In the genomic region with DNA sequence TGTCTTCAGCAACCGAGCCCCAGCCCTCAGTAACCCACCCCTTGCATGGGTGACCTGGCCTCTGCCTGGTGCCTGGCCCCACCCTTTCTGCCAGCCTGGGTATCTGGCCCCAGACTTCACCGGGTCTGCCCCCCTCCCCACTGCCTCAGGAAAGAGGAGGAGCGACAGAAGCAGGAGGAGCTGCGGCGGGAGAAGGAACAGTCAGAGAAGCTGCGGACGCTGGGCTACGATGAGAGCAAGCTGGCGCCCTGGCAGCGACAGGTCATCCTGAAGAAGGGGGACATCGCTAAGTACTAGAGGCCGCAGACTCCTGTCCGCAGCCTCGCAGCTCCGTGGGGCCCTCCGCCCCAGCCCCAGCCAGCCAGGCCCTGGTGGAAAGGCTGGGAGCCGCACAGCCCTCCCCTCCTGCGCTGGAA, we compare ENCODE assay signal across 11 cellular contexts. TPM values are rescaled to one million over a fixed set of nuclear protein-coding genes. Genes with fewer than 3 reads are reported as not detected.
A peak's percentile ranks its signal among the peaks of the same experiment; 100 is the strongest.
DNase-seq lines count a peak whose midpoint lies in the region; ATAC-seq and TF ChIP-seq lines count a peak whose summit lies in the region.
"Had no signal": no experiment of that assay in that cellular context is flagged by ENCODE, and none has a peak within 500 bp of the region (broad histone marks: within the 10 kb centered on the region; RNA-seq: fewer than 3 reads in every experiment).

No MANE protein-coding gene starts in this region.

- POLR2A ChIA-PET in CD8-positive, alpha-beta T cell (lab: Charles Lee) = interaction anchor here (0.9 to 1.9 kb wide), 11 partner anchors 8 to 144 kb away, joined by 3 to 30 read pairs (median 4); partner anchors contain the start of genes ACOT7 and KLHL21

- ATAC-seq in CD8-positive, alpha-beta T cell = peak; percentile 37
- ATAC-seq in T-helper 17 cell (peak; percentile 52), natural killer cell (peak; percentile 18 to 32 (median 26))

- H3K9me3 Mint-ChIP-seq in CD8-positive, alpha-beta T cell = no peaks in the 10 kb centered on the region
- H3K9me3 Mint-ChIP-seq in activated naive CD8-positive, alpha-beta T cell treated with anti-CD3 and anti-CD28 coated beads for 36 hours = no peaks in the 10 kb centered on the region
- no peaks in the 10 kb centered on the region for H3K9me3 Mint-ChIP-seq in natural killer cell

- DNase-seq in CD8-positive, alpha-beta T cell = peak in 6 of 7 experiments; percentile 36 to 79 (median 69)
- DNase-seq in T-helper 17 cell (peak; percentile 55 to 72 (median 65)), natural killer cell (no peak), NAMALWA (ENCODE audit: low spot score) (no peak), NCI-H524 treated with DMSO at 0.1 percent for 48 hours (lab: John Stamatoyannopoulos, UW) (no peak), NCI-H774 (lab: John Stamatoyannopoulos, UW) (no peak), GM19240 (ENCODE audit: insufficient read length, low spot score) (no peak)
- no peak for DNase-seq in activated naive CD8-positive, alpha-beta T cell treated with anti-CD3 and anti-CD28 coated beads for 36 hours
- DNase-seq: NCI-H2227 treated with DMSO at 0.1 percent for 48 hours had no signal

- intact Hi-C loops in CD8-positive, alpha-beta T cell (cut with DNase I, micrococcal nuclease) = loop anchor here in 1 of 2 experiments (1.0 to 2.0 kb wide), 5 partner anchors 12 to 261 kb away; partner anchors contain the start of genes ACOT7, PLEKHG5 and RPL22
- intact Hi-C loops in natural killer cell (cut with micrococcal nuclease) = no loop called here

- peaks cover 38% of the 10 kb centered on the region for H3K36me3 Mint-ChIP-seq in CD8-positive, alpha-beta T cell
- H3K36me3 Mint-ChIP-seq in T-helper 17 cell (ENCODE audit: low read depth) = peaks cover 17% of the 10 kb centered on the region
- peaks cover 25% of the 10 kb centered on the region for H3K36me3 Mint-ChIP-seq in activated naive CD8-positive, alpha-beta T cell treated with anti-CD3 and anti-CD28 coated beads for 36 hours
- no peaks in the 10 kb centered on the region for H3K36me3 Mint-ChIP-seq in natural killer cell
- H3K36me3 Mint-ChIP-seq: CD14-positive monocyte, naive B cell had no signal

- peaks cover 22% of the 10 kb centered on the region for H3K36me3 ChIP-seq in CD8-positive, alpha-beta T cell (ENCODE audit: insufficient read depth, low read length)

- no peak for TF ChIP-seq CTCF in CD8-positive, alpha-beta T cell (IDR thresholded peaks at IDR 0.05)
- TF ChIP-seq CTCF in natural killer cell (IDR thresholded peaks at IDR 0.05) = no peak

- CTCF ChIA-PET in CD8-positive, alpha-beta T cell (lab: Charles Lee) = interaction anchor here (0.6 to 2.0 kb wide), 9 partner anchors 11 to 94 kb away, joined by 3 to 17 read pairs (median 4); partner anchors contain the start of genes NOL9 and TAS1R1

- H3K4me1 ChIP-seq in CD8-positive, alpha-beta T cell (ENCODE audit: insufficient read depth, low read length) = peaks cover 49% of the 10 kb centered on the region

- H3K27me3 ChIP-seq in CD8-positive, alpha-beta T cell (ENCODE audit: insufficient read depth, low read length) = no peaks in the 10 kb centered on the region

- peak overlapping the region; percentile 98 for H3K27ac Mint-ChIP-seq in CD8-positive, alpha-beta T cell
- peak overlapping the region; percentile 100 for H3K27ac Mint-ChIP-seq in T-helper 17 cell
- peak overlapping the region; percentile 72 for H3K27ac Mint-ChIP-seq in activated naive CD8-positive, alpha-beta T cell treated with anti-CD3 and anti-CD28 coated beads for 36 hours
- peak overlapping the region; percentile 81 to 94 for H3K27ac Mint-ChIP-seq in natural killer cell

- peaks cover 3% of the 10 kb centered on the region for H3K27me3 Mint-ChIP-seq in CD8-positive, alpha-beta T cell (ENCODE audit: low read depth)
- no peaks in the 10 kb centered on the region for H3K27me3 Mint-ChIP-seq in T-helper 17 cell
- H3K27me3 Mint-ChIP-seq in activated naive CD8-positive, alpha-beta T cell treated with anti-CD3 and anti-CD28 coated beads for 36 hours = peaks cover 16% of the 10 kb centered on the region
- H3K27me3 Mint-ChIP-seq in natural killer cell (ENCODE audit: low read depth in 2 of 2) = peaks cover 12 to 22% of the 10 kb centered on the region in 2 donors

- H3K27ac ChIP-seq in CD8-positive, alpha-beta T cell (ENCODE audit: low read depth, low read length) = peak overlapping the region; percentile 85

- peak overlapping the region; percentile 60 for H3K4me3 ChIP-seq in CD8-positive, alpha-beta T cell (ENCODE audit: low read depth, low read length)

- peaks cover 47% of the 10 kb centered on the region for H3K4me1 Mint-ChIP-seq in CD8-positive, alpha-beta T cell (ENCODE audit: low read depth)
- H3K4me1 Mint-ChIP-seq in T-helper 17 cell (peaks cover 45% of the 10 kb centered on the region), natural killer cell (peaks cover 19 to 31% of the 10 kb centered on the region in 2 donors)
- peaks cover 43% of the 10 kb centered on the region for H3K4me1 Mint-ChIP-seq in activated naive CD8-positive, alpha-beta T cell treated with anti-CD3 and anti-CD28 coated beads for 36 hours
- H3K4me1 Mint-ChIP-seq: CD14-positive monocyte had no signal

- no peaks in the 10 kb centered on the region for H3K9me3 ChIP-seq in CD8-positive, alpha-beta T cell (ENCODE audit: low read length)
- H3K9me3 ChIP-seq in T-helper 17 cell (ENCODE audit: control insufficient read depth, low read length, poor library complexity, severe bottlenecking) = no peaks in the 10 kb centered on the region

- peak overlapping the region; percentile 92 for H3K4me3 Mint-ChIP-seq in CD8-positive, alpha-beta T cell
- peak overlapping the region; percentile 99 for H3K4me3 Mint-ChIP-seq in T-helper 17 cell
- peak overlapping the region; percentile 56 for H3K4me3 Mint-ChIP-seq in activated naive CD8-positive, alpha-beta T cell treated with anti-CD3 and anti-CD28 coated beads for 36 hours
- peak overlapping the region; percentile 86 for H3K4me3 Mint-ChIP-seq in natural killer cell

RNA-seq across cellular contexts. Expression of gene TNFRSF25, which starts 6.1 kb away (rescaled TPM):
- 100 to 1,000 TPM; 178 to 185 TPM for total RNA-seq in CD8-positive, alpha-beta T cell
- total RNA-seq in T-helper 17 cell (100 to 1,000 TPM; 393 to 433 TPM), natural killer cell (10 to 100 TPM; 14.5 to 41.5 (median 19.9) TPM)
- total RNA-seq in activated naive CD8-positive, alpha-beta T cell treated with anti-CD3 and anti-CD28 coated beads for 36 hours = 10 to 100 TPM; 64.7 to 67.8 TPM

RNA-seq across cellular contexts. Expression of gene PLEKHG5, which starts 31.6 kb away (rescaled TPM):
- 1 to 10 TPM; 4.0 to 5.0 TPM for total RNA-seq in CD8-positive, alpha-beta T cell
- total RNA-seq in T-helper 17 cell (10 to 100 TPM; 10.8 to 12.8 TPM), natural killer cell (1 to 10 TPM in 1 of 3 donors, under 1 TPM in 2; 0.16 to 1.1 (median 0.54) TPM)
- total RNA-seq in activated naive CD8-positive, alpha-beta T cell treated with anti-CD3 and anti-CD28 coated beads for 36 hours = 1 to 10 TPM; 2.2 to 2.3 TPM

RNA-seq across cellular contexts. Expression of gene ESPN, which starts 35.3 kb away (rescaled TPM):
- total RNA-seq in CD8-positive, alpha-beta T cell = 1 to 10 TPM; 2.7 to 5.5 TPM
- 10 to 100 TPM; 13.2 to 15.7 TPM for total RNA-seq in T-helper 17 cell
- total RNA-seq in activated naive CD8-positive, alpha-beta T cell treated with anti-CD3 and anti-CD28 coated beads for 36 hours = under 1 TPM; 0.39 to 0.44 TPM
- 1 to 10 TPM; 1.1 to 2.0 (median 1.7) TPM for total RNA-seq in natural killer cell

RNA-seq across cellular contexts. Expression of gene HES2, which starts 40.1 kb away (rescaled TPM):
- not detected for total RNA-seq in CD8-positive, alpha-beta T cell
- total RNA-seq in T-helper 17 cell = not detected
- total RNA-seq in activated naive CD8-positive, alpha-beta T cell treated with anti-CD3 and anti-CD28 coated beads for 36 hours = not detected
- not detected for total RNA-seq in natural killer cell

Comparison
In these comparisons a context has a peak if more than half of its experiments do, and no peak if none do; other contexts are left out.
1. DNase-seq: peak in CD8-positive, alpha-beta T cell (6 of 7) and T-helper 17 cell (3 of 3); none in activated naive CD8-positive, alpha-beta T cell treated with anti-CD3 and anti-CD28 coated beads for 36 hours (single experiment), natural killer cell (single experiment), NAMALWA (single experiment), NCI-H524 treated with DMSO at 0.1 percent for 48 hours (single experiment), NCI-H774 (single experiment) and GM19240 (single experiment).
2. Peak in every context shown above with its lines, with median percentiles within 50 percentile points of each other: ATAC-seq, H3K27ac Mint-ChIP-seq and H3K4me3 Mint-ChIP-seq.